8 cellular contexts compared by ENCODE assay signal in genomic region chr6:148342146-148343027, GRCh38. TPM values are rescaled to one million over a fixed set of nuclear protein-coding genes. Genes with fewer than 3 reads are reported as not detected.
A peak's percentile ranks its signal among the peaks of the same experiment; 100 is the strongest.
DNase-seq lines count a peak whose midpoint lies in the region; ATAC-seq and TF ChIP-seq lines count a peak whose summit lies in the region.

SASH1 (plus strand) TSS chr6:148342838; CDS start chr6:148343068, 230 bp downstream.

- H3K9me3 Mint-ChIP-seq in naive thymus-derived CD4-positive, alpha-beta T cell: peaks cover 0 to 3% (median 0%) of the 10 kb centered on the region in 11 donors

- TF ChIP-seq CTCF in A673 (conservative IDR thresholded peaks at IDR 0.05; ENCODE audit: low read depth, low read length) (no peak), foreskin keratinocyte (conservative IDR thresholded peaks at IDR 0.05) (no peak), upper lobe of left lung (IDR thresholded peaks at IDR 0.05) (peak in 1 of 6 experiments; percentile 19)

- peak within 1 kb of the TSS; percentile 66 for H3K4me3 ChIP-seq in A673 (ENCODE audit: low read depth, low read length, poor library complexity, severe bottlenecking)
- H3K4me3 ChIP-seq in naive thymus-derived CD4-positive, alpha-beta T cell (ENCODE audit: low read length): peak within 1 kb of the TSS; percentile 13
- H3K4me3 ChIP-seq in upper lobe of left lung: peak within 1 kb of the TSS; percentile 64 to 80 (median 72)

- H3K9me3 ChIP-seq in A673 (ENCODE audit: low read depth, low read length, poor library complexity, severe bottlenecking): no peaks in the 10 kb centered on the region
- H3K9me3 ChIP-seq in naive thymus-derived CD4-positive, alpha-beta T cell (ENCODE audit: control insufficient read depth in 2 of 3, low read length in 3 of 3): no peaks in the 10 kb centered on the region
- no peaks in the 10 kb centered on the region for H3K9me3 ChIP-seq in upper lobe of left lung

- H3K27ac Mint-ChIP-seq in naive thymus-derived CD4-positive, alpha-beta T cell: peak within 1 kb of the TSS in 1 of 9 donors; percentile 76

- POLR2A ChIA-PET in A673 (lab: Charles Lee; ENCODE audit: low non-redundant PET): no interaction called here
- POLR2A ChIA-PET in naive thymus-derived CD4-positive, alpha-beta T cell (lab: Charles Lee): no interaction called here

- TF ChIP-seq POLR2A in upper lobe of left lung (IDR thresholded peaks at IDR 0.05): peak in 3 of 4 donors; percentile 19 to 65 (median 40)

- peaks cover 44% of the 10 kb centered on the region for H3K4me1 ChIP-seq in A673 (ENCODE audit: insufficient read depth, low read length, poor library complexity, severe bottlenecking)
- no peaks in the 10 kb centered on the region for H3K4me1 ChIP-seq in foreskin keratinocyte
- no peaks in the 10 kb centered on the region for H3K4me1 ChIP-seq in naive thymus-derived CD4-positive, alpha-beta T cell (ENCODE audit: control insufficient read depth in 2 of 2, insufficient read depth in 2 of 2, low read length in 2 of 2)
- peaks cover 15 to 50% (median 20%) of the 10 kb centered on the region in 4 donors for H3K4me1 ChIP-seq in upper lobe of left lung

- peaks cover 40 to 65% (median 50%) of the 10 kb centered on the region in 5 donors for H3K27me3 Mint-ChIP-seq in naive thymus-derived CD4-positive, alpha-beta T cell

- ATAC-seq in GM18861 (IDR thresholded peaks at IDR 0.05; ENCODE audit: unreplicated experiment) (peak; percentile 79), HG03066 (IDR thresholded peaks at IDR 0.05; ENCODE audit: low read depth, unreplicated experiment) (peak; percentile 69), foreskin keratinocyte (peak; percentile 91), upper lobe of left lung (ENCODE audit: low FRiP score in 2 of 2) (peak; percentile 79 to 85)
- ATAC-seq in naive thymus-derived CD4-positive, alpha-beta T cell: peak; percentile 26

- peaks cover 6 to 13% (median 8%) of the 10 kb centered on the region in 7 donors for H3K4me1 Mint-ChIP-seq in naive thymus-derived CD4-positive, alpha-beta T cell

- peak within 1 kb of the TSS; percentile 43 to 84 (median 69) for H3K4me3 Mint-ChIP-seq in naive thymus-derived CD4-positive, alpha-beta T cell

- CTCF ChIA-PET in A673 (lab: Charles Lee): interaction anchor here (1.0 kb wide), 1 partner anchor 162 kb away, joined by 3 read pairs; no protein-coding TSS in a partner anchor
- CTCF ChIA-PET in naive thymus-derived CD4-positive, alpha-beta T cell (lab: Charles Lee): no interaction called here

- H3K27ac ChIP-seq in A673 (ENCODE audit: low read depth, low read length, poor library complexity, severe bottlenecking): peak within 1 kb of the TSS; percentile 98
- H3K27ac ChIP-seq in foreskin keratinocyte: peak within 1 kb of the TSS; percentile 97
- no peak within 1 kb of the TSS for H3K27ac ChIP-seq in naive thymus-derived CD4-positive, alpha-beta T cell (ENCODE audit: low read depth, low read length)
- peak within 1 kb of the TSS; percentile 90 to 98 (median 92) for H3K27ac ChIP-seq in upper lobe of left lung

- WGBS in upper lobe of left lung, 2 donors: 0% methylated on average over 20 to 40 of the region's 69 CpGs

- intact Hi-C loops in A673 (cut with micrococcal nuclease; ENCODE audit: unreplicated experiment): loop anchor here (5.0 to 10.0 kb wide), 2 partner anchors 120 to 158 kb away; no protein-coding TSS in a partner anchor
- intact Hi-C loops in naive thymus-derived CD4-positive, alpha-beta T cell (cut with micrococcal nuclease): no loop called here

- no peaks in the 10 kb centered on the region for H3K36me3 Mint-ChIP-seq in naive thymus-derived CD4-positive, alpha-beta T cell

- no peaks in the 10 kb centered on the region for H3K27me3 ChIP-seq in A673 (replicated peaks; ENCODE audit: insufficient read depth, low read depth, low read length, poor library complexity)
- H3K27me3 ChIP-seq in foreskin keratinocyte: no peaks in the 10 kb centered on the region
- no peaks in the 10 kb centered on the region for H3K27me3 ChIP-seq in naive thymus-derived CD4-positive, alpha-beta T cell (ENCODE audit: control insufficient read depth in 2 of 2, insufficient read depth in 2 of 2, low read length in 2 of 2)
- H3K27me3 ChIP-seq in upper lobe of left lung: no peaks in the 10 kb centered on the region

- H3K36me3 ChIP-seq in A673 (ENCODE audit: insufficient read depth, low read length, poor library complexity, severe bottlenecking) (no peaks in the 10 kb centered on the region), upper lobe of left lung (no peaks in the 10 kb centered on the region)
- no peaks in the 10 kb centered on the region for H3K36me3 ChIP-seq in naive thymus-derived CD4-positive, alpha-beta T cell (ENCODE audit: control insufficient read depth in 2 of 3, insufficient read depth in 3 of 3, low read length in 3 of 3)

- DNase-seq in A673 (ENCODE audit: low spot score): peak; percentile 86
- DNase-seq in NCI-H524 (lab: John Stamatoyannopoulos, UW): peak; percentile 86 to 92
- peak; percentile 11 for DNase-seq in activated naive CD4-positive, alpha-beta T cell treated with anti-CD3 and anti-CD28 coated beads, Interleukin-2, amount 50 U/mL, for 16 hours
- peak; percentile 71 to 87 for DNase-seq in foreskin keratinocyte
- peak in 2 of 9 donors; percentile 5 to 27 for DNase-seq in naive thymus-derived CD4-positive, alpha-beta T cell
- DNase-seq in upper lobe of left lung: peak; percentile 63 to 90

- BruUV-seq in A673 (replicated peaks; lab: Mats Ljungman, UMichigan): TSS peak; percentile 95

- TF ChIP-seq EP300 in upper lobe of left lung (IDR thresholded peaks at IDR 0.05): peak in 1 of 4 donors; percentile 5

RNA-seq across cellular contexts. Expression of gene SASH1, which starts in this region (rescaled TPM):
- total RNA-seq in A673 (2021) (19.2 and 21.7 TPM in 2 replicates), foreskin keratinocyte (7.3 and 7.8 TPM in 2 replicates), upper lobe of left lung (100 to 1,000 TPM in 1 of 6 donors, 10 to 100 TPM in 5; 59.3 to 131 (median 79.2) TPM)
- polyA plus RNA-seq in foreskin keratinocyte: 1.3 and 1.4 TPM in 2 replicates
- total RNA-seq in naive thymus-derived CD4-positive, alpha-beta T cell: 1 to 10 TPM in 3 of 5 experiments, under 1 TPM in 2; 0.24 to 7.8 (median 1.4) TPM
- not detected for polyA plus RNA-seq in naive thymus-derived CD4-positive, alpha-beta T cell

Comparison
In these comparisons a context has a peak if more than half of its experiments do, and no peak if none do; other contexts are left out.
1. H3K4me3 ChIP-seq: peak in every context shown above with its lines; median percentile 72 in upper lobe of left lung; 66 in A673; 13 in naive thymus-derived CD4-positive, alpha-beta T cell.
2. ATAC-seq: peak in every context shown above with its lines; median percentile 91 in foreskin keratinocyte; 82 in upper lobe of left lung; 79 in GM18861; 69 in HG03066; 26 in naive thymus-derived CD4-positive, alpha-beta T cell.